ENCODE assay signal across 34 cellular contexts in the genomic region with DNA sequence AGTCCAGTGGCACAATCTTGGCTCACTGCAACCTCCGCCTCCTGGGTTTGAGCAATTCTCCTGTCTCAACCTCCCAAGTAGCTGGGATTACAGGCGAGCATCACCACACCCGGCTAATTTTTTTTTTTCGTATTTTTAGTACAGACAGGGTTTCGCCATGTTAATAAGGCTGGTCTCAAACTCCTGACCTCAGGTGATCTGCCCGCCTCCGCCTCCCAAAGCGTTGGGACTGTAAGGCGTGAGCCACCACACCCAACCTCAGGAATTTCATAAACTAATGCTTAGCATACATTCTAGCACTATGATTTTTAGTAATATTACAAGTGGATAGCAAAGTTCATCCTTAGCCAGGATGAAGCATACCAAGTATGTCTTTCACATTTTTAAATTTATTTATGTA.
"Had no signal": no experiment of that assay in that cellular context is flagged by ENCODE, and none has a peak within 500 bp of the region (broad histone marks: within the 10 kb centered on the region; RNA-seq: fewer than 3 reads in every experiment).

No MANE protein-coding gene starts in this region.

- DNase-seq: Karpas-422, Kasumi-1, MM.1S, MV-4-11, NCI-H1048, NCI-H1092, NCI-H1092 treated with DMSO at 0.1 percent for 48 hours, NCI-H1105, NCI-H1105 treated with DMSO at 0.1 percent for 48 hours, NCI-H1417, NCI-H1417 treated with DMSO at 0.1 percent for 48 hours, NCI-H1436, NCI-H1436 treated with DMSO at 0.1 percent for 48 hours, NCI-H146, NCI-H1694, NCI-H1694 treated with DMSO at 0.1 percent for 48 hours, NCI-H187, NCI-H187 treated with DMSO at 0.1 percent for 48 hours, NCI-H1930, NCI-H2029, NCI-H2029 treated with DMSO at 0.1 percent for 48 hours, NCI-H2081, NCI-H2081 treated with DMSO at 0.1 percent for 48 hours, NCI-H2107, NCI-H2171, NCI-H2171 treated with DMSO at 0.1 percent for 48 hours, NCI-H2227 treated with DMSO at 0.1 percent for 48 hours, NCI-H226, NCI-H345, NCI-H446, NCI-H446 treated with DMSO at 0.1 percent for 48 hours, NCI-H510A, NCI-H524 had no signal

- H3K9me3 ChIP-seq: MG63 had no signal

- H3K27me3 ChIP-seq: MG63 had no signal

- H3K4me3 ChIP-seq: MG63 had no signal
